ENCODE assay signal across 8 cellular contexts in genomic region chr5:79990205-79990597, GRCh38. TPM values are rescaled to one million over a fixed set of nuclear protein-coding genes. Genes with fewer than 3 reads are reported as not detected.
DNase-seq lines count a peak whose midpoint lies in the region; ATAC-seq and TF ChIP-seq lines count a peak whose summit lies in the region.

No MANE protein-coding gene starts in this region.

- TF ChIP-seq CTCF in GM12864 (IDR thresholded peaks at IDR 0.05; ENCODE audit: low read depth, low read length, missing control alignments) (no peak), LNCaP clone FGC (IDR thresholded peaks at IDR 0.05; ENCODE audit: control insufficient read depth, extremely low read depth, insufficient read depth) (no peak), osteocyte (IDR thresholded peaks at IDR 0.05) (no peak)

- peaks cover 11 to 18% of the 10 kb centered on the region in 2 donors for H3K4me1 Mint-ChIP-seq in effector memory CD8-positive, alpha-beta T cell (ENCODE audit: low read depth in 2 of 2)
- H3K4me1 Mint-ChIP-seq in osteocyte (ENCODE audit: unreplicated experiment), result peaks cover 20% of the 10 kb centered on the region

- DNase-seq in GM12864 (ENCODE audit: low read depth) (peak; percentile 44), LNCaP clone FGC (ENCODE audit: low read depth) (no peak), osteocyte (ENCODE audit: extremely low spot score, unreplicated experiment) (no peak), NCI-H446 treated with DMSO at 0.1 percent for 48 hours (lab: John Stamatoyannopoulos, UW) (no peak), GF-D8 (lab: John Stamatoyannopoulos, UW) (no peak)
- DNase-seq in effector memory CD8-positive, alpha-beta T cell, result no peak
- DNase-seq in stimulated activated CD4-positive, alpha-beta T cell treated with anti-CD3 and anti-CD28 coated beads, Interleukin-1b, Interleukin-23, amount 100 ng/mL, for 48 hours, result no peak

- peak; percentile 63 for ATAC-seq in GM21529 (IDR thresholded peaks at IDR 0.05; ENCODE audit: unreplicated experiment)
- peak; percentile 1 for ATAC-seq in effector memory CD8-positive, alpha-beta T cell (replicated peaks)

- H3K9me3 Mint-ChIP-seq in effector memory CD8-positive, alpha-beta T cell, result no peaks in the 10 kb centered on the region
- H3K9me3 Mint-ChIP-seq in osteocyte (ENCODE audit: unreplicated experiment), result no peaks in the 10 kb centered on the region

- peak overlapping the region; percentile 91 to 92 for H3K27ac Mint-ChIP-seq in effector memory CD8-positive, alpha-beta T cell
- peak overlapping the region; percentile 79 for H3K27ac Mint-ChIP-seq in osteocyte (ENCODE audit: unreplicated experiment)

- H3K4me3 Mint-ChIP-seq in effector memory CD8-positive, alpha-beta T cell, result peak overlapping the region; percentile 80
- H3K4me3 Mint-ChIP-seq in osteocyte (ENCODE audit: unreplicated experiment), result peak overlapping the region; percentile 83

- H3K36me3 Mint-ChIP-seq in effector memory CD8-positive, alpha-beta T cell (ENCODE audit: insufficient read depth), result peaks cover 36% of the 10 kb centered on the region
- H3K36me3 Mint-ChIP-seq in osteocyte (ENCODE audit: unreplicated experiment), result peaks cover 30% of the 10 kb centered on the region

- peaks cover 7 to 9% of the 10 kb centered on the region in 2 donors for H3K27me3 Mint-ChIP-seq in effector memory CD8-positive, alpha-beta T cell
- H3K27me3 Mint-ChIP-seq in osteocyte (ENCODE audit: unreplicated experiment), result no peaks in the 10 kb centered on the region

- H3K4me3 ChIP-seq in GM12864 (ENCODE audit: low read depth, low read length) (peak overlapping the region; percentile 95), LNCaP clone FGC (ENCODE audit: low read depth, low read length) (peak overlapping the region; percentile 93)

RNA-seq across cellular contexts. Expression of gene MTX3, which starts 0.9 kb away (rescaled TPM):
- 12.7 and 14.2 TPM in 2 replicates for total RNA-seq in osteocyte

RNA-seq across cellular contexts. Expression of gene THBS4, which starts 44.9 kb away (rescaled TPM):
- total RNA-seq in osteocyte, result 1.4 and 1.5 TPM in 2 replicates
